Comparison of ENCODE assay signal across 8 cellular contexts in the genomic region with DNA sequence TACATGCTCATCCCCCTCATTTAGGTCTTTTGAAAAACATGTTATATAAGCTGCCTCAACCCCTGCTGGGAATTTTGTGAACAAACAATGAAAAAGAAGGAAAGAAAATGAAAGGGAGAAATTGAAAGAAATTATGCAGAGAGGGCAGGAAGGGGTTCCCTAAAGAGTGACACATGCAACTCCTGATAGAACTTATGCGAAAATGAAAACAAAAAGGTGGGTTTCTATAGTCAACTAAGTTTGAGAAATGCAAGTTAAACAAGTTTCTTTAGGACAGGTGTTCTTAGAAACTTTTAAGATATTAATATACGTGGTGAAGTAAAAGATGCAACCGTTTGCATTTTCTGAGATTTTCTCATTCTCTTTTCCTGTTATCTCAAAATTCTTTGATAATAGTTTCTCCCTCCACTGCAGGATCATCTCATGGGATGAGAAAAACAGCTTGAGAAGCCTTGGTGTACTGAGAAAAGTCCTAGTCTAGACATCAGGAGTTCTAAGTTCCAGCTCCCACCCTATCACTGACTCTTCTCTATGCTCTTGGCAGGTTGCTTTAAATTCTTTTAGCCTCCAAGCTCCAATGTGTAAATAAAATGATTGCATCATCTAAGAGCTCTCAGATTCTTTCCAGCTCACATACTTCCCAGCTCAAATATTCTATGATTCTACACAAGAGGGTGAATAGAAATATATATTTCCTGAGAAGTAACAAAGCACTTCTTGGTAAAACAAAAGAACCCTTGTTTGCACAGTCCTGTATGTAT.
A peak's percentile ranks its signal among the peaks of the same experiment; 100 is the strongest.
DNase-seq lines count a peak whose midpoint lies in the region; ATAC-seq and TF ChIP-seq lines count a peak whose summit lies in the region.

No MANE protein-coding gene starts in this region.

- H3K27me3 ChIP-seq in heart left ventricle (no peaks in the 10 kb centered on the region), mesendoderm (ENCODE audit: insufficient read depth, low read length, poor library complexity) (no peaks in the 10 kb centered on the region)

- peak; percentile 57 for DNase-seq in GM12865 (ENCODE audit: low read depth)
- peak; percentile 17 for DNase-seq in OCI-M1 (lab: John Stamatoyannopoulos, UW)
- no peak for DNase-seq in heart left ventricle
- DNase-seq in mesendoderm = no peak
- no peak for DNase-seq in coronary artery (ENCODE audit: low spot score)
- no peak for DNase-seq in midbrain (lab: John Stamatoyannopoulos, UW)
- DNase-seq in ecto neural progenitor cell (ENCODE audit: low spot score) = no peak

- H3K36me3 ChIP-seq in heart left ventricle (no peaks in the 10 kb centered on the region), mesendoderm (ENCODE audit: control insufficient read depth, insufficient read depth, low read length) (no peaks in the 10 kb centered on the region)

- H3K9ac ChIP-seq in mesendoderm (ENCODE audit: low read length) = no peak overlapping the region

- no peak overlapping the region for H2AK5ac ChIP-seq in mesendoderm (ENCODE audit: low read length)

- no peak for TF ChIP-seq POLR2A in heart left ventricle (IDR thresholded peaks at IDR 0.05)

- no peak overlapping the region for H3K4ac ChIP-seq in mesendoderm (ENCODE audit: low read depth, low read length)

- no peak overlapping the region for H2BK5ac ChIP-seq in mesendoderm (ENCODE audit: low read length)

- no peaks in the 10 kb centered on the region for H3K79me2 ChIP-seq in mesendoderm (ENCODE audit: control insufficient read depth, insufficient read depth, low read length)

- no peak overlapping the region for H3K18ac ChIP-seq in mesendoderm (ENCODE audit: low read length)

- no peak overlapping the region for H3K56ac ChIP-seq in mesendoderm (ENCODE audit: low read length)

- H3K27ac ChIP-seq in heart left ventricle = peak overlapping the region in 6 of 12 donors; percentile 0 to 26 (median 10)
- no peak overlapping the region for H3K27ac ChIP-seq in mesendoderm (ENCODE audit: low read depth, low read length)
- H3K27ac ChIP-seq in coronary artery = peak overlapping the region in 1 of 2 donors; percentile 56

- ATAC-seq in GM21786 (IDR thresholded peaks at IDR 0.05; ENCODE audit: unreplicated experiment) = peak; percentile 90
- ATAC-seq in heart left ventricle = peak; percentile 59 to 81 (median 76)

- H3K4me3 ChIP-seq in GM12865 (ENCODE audit: low read depth, low read length) = no peak overlapping the region
- H3K4me3 ChIP-seq in heart left ventricle = no peak overlapping the region
- no peak overlapping the region for H3K4me3 ChIP-seq in mesendoderm (ENCODE audit: low read length)
- H3K4me3 ChIP-seq in coronary artery = no peak overlapping the region

- no peak overlapping the region for H4K5ac ChIP-seq in mesendoderm (ENCODE audit: low read length)

- no peaks in the 10 kb centered on the region for H3K9me3 ChIP-seq in heart left ventricle

- H4K8ac ChIP-seq in mesendoderm (ENCODE audit: low read depth, low read length) = no peak overlapping the region

- 61 to 70% (median 64%) methylated on average over 3 of the region's 3 CpGs for WGBS in heart left ventricle, 4 donors
- no CpG with 5 or more reads among the region's 3 CpGs for WGBS in mesendoderm (ENCODE audit: extremely low coverage, insufficient coverage, low lambda C conversion rate)

- no peak for TF ChIP-seq CTCF in GM12865 (IDR thresholded peaks at IDR 0.05; ENCODE audit: insufficient read depth, low read depth, low read length, missing control alignments)
- no peak for TF ChIP-seq CTCF in heart left ventricle (IDR thresholded peaks at IDR 0.05)
- no peak for TF ChIP-seq CTCF in coronary artery (IDR thresholded peaks at IDR 0.05)

- intact Hi-C loops in heart left ventricle (cut with DNase I) = no loop called here

- no peak overlapping the region for H3K4me2 ChIP-seq in mesendoderm (ENCODE audit: low read length)

- H3K4me1 ChIP-seq in heart left ventricle = peaks cover 0 to 47% (median 20%) of the 10 kb centered on the region in 12 donors
- H3K4me1 ChIP-seq in mesendoderm (ENCODE audit: control insufficient read depth, low read depth, low read length) = no peaks in the 10 kb centered on the region

- H2BK15ac ChIP-seq in mesendoderm (replicated peaks; ENCODE audit: low read depth) = no peak overlapping the region

- H3K23ac ChIP-seq in mesendoderm (ENCODE audit: low read length) = no peak overlapping the region

- H3K79me1 ChIP-seq in mesendoderm (ENCODE audit: low read length) = no peaks in the 10 kb centered on the region

- no peak overlapping the region for H2BK120ac ChIP-seq in mesendoderm (ENCODE audit: low read depth, low read length)

Comparison
In these comparisons a context has a peak if more than half of its experiments do, and no peak if none do; other contexts are left out.
1. DNase-seq: peak in GM12865 (single experiment) and OCI-M1 (single experiment); none in heart left ventricle (0 of 5), mesendoderm (single experiment), coronary artery (single experiment), midbrain (single experiment) and ecto neural progenitor cell (single experiment).